ENCODE assay signal across 28 cellular contexts in genomic region chr2:98037666-98038339, GRCh38. TPM values are rescaled to one million over a fixed set of nuclear protein-coding genes. Genes with fewer than 3 reads are reported as not detected.
A peak's percentile ranks its signal among the peaks of the same experiment; 100 is the strongest.
DNase-seq lines count a peak whose midpoint lies in the region; ATAC-seq and TF ChIP-seq lines count a peak whose summit lies in the region.
"Had no signal": no experiment of that assay in that cellular context is flagged by ENCODE, and none has a peak within 500 bp of the region (broad histone marks: within the 10 kb centered on the region; RNA-seq: fewer than 3 reads in every experiment).

No MANE protein-coding gene starts in this region.

- peak overlapping the region in 2 of 3 donors; percentile 12 to 77 for H3K9ac ChIP-seq in skeletal muscle tissue (ENCODE audit: low read depth in 1 of 3, low read length in 3 of 3)

- ATAC-seq in GM21786 (IDR thresholded peaks at IDR 0.05; ENCODE audit: unreplicated experiment), result no peak
- ATAC-seq: activated T-helper 17 cell treated with anti-CD3 and anti-CD28 coated beads, Interleukin-2, amount 50 U/mL, for 72 hours; body of pancreas; pancreas; stimulated activated naive CD8-positive, alpha-beta T cell treated with anti-CD3 and anti-CD28 coated beads, Interleukin-15, Interleukin-2, amounts not matched to agents 100 U/mL and 50 U/mL, for 24 hours had no signal

- TF ChIP-seq CTCF in LNCaP clone FGC (IDR thresholded peaks at IDR 0.05; ENCODE audit: control insufficient read depth, extremely low read depth, insufficient read depth) (no peak), esophagus muscularis mucosa (IDR thresholded peaks at IDR 0.05) (no peak)

- H3K4me3 ChIP-seq in LNCaP clone FGC (ENCODE audit: low read depth, low read length) (no peak overlapping the region), esophagus muscularis mucosa (no peak overlapping the region), skeletal muscle tissue (ENCODE audit: low read length in 3 of 3) (no peak overlapping the region)
- H3K4me3 ChIP-seq: adrenal gland, body of pancreas, dorsolateral prefrontal cortex, pancreas had no signal

- 75% methylated on average over 2 of the region's 2 CpGs for WGBS in esophagus muscularis mucosa

- H3K27ac ChIP-seq in esophagus muscularis mucosa (replicated peaks in 1 of 4) (no peak overlapping the region), skeletal muscle tissue (ENCODE audit: low read depth, low read length) (peak overlapping the region; percentile 46)
- H3K27ac ChIP-seq: body of pancreas, pancreas had no signal

- no peak for TF ChIP-seq EP300 in esophagus muscularis mucosa (IDR thresholded peaks at IDR 0.05)

- no peaks in the 10 kb centered on the region for H3K9me3 ChIP-seq in esophagus muscularis mucosa
- no peaks in the 10 kb centered on the region for H3K9me3 ChIP-seq in skeletal muscle tissue (ENCODE audit: control insufficient read depth in 3 of 3, low read length in 3 of 3)
- H3K9me3 ChIP-seq: adrenal gland, body of pancreas, pancreas had no signal

- intact Hi-C loops in esophagus muscularis mucosa (cut with DNase I), result no loop called here

- H3K36me3 ChIP-seq in esophagus muscularis mucosa (no peaks in the 10 kb centered on the region), skeletal muscle tissue (ENCODE audit: control insufficient read depth in 3 of 3, insufficient read depth in 3 of 3, low read length in 3 of 3) (no peaks in the 10 kb centered on the region)
- H3K36me3 ChIP-seq: adrenal gland, pancreas had no signal

- no peak for TF ChIP-seq POLR2A in esophagus muscularis mucosa (IDR thresholded peaks at IDR 0.05; ENCODE audit: low read depth)

- DNase-seq in NCI-H82 (lab: John Stamatoyannopoulos, UW), result peak; percentile 56
- no peak for DNase-seq in NCI-H82 treated with DMSO at 0.1 percent for 48 hours (lab: John Stamatoyannopoulos, UW; ENCODE audit: unreplicated experiment)
- peak; percentile 63 for DNase-seq in LNCaP clone FGC (ENCODE audit: low read depth)
- DNase-seq in esophagus muscularis mucosa (ENCODE audit: extremely low spot score), result peak; percentile 57
- no peak for DNase-seq in OCI-M2 (lab: John Stamatoyannopoulos, UW; ENCODE audit: unreplicated experiment)
- DNase-seq: activated CD4-positive, alpha-beta T cell treated with anti-CD3 and anti-CD28 coated beads for 48 hours; activated naive CD4-positive, alpha-beta T cell treated with anti-CD3 and anti-CD28 coated beads, Interleukin-2, amount 10 ng/mL, durations not matched to agents 7 days and 5 days; body of pancreas; CD4-positive, alpha-beta T cell; dorsolateral prefrontal cortex; HFFc6; hypothalamus; immature natural killer cell; left cardiac atrium; mammary epithelial cell; NCI-H1092 treated with DMSO at 0.1 percent for 48 hours; NCI-H1930; NCI-H526; pancreas; retina; SIG-M5; stimulated activated CD4-positive, alpha-beta T cell treated with anti-CD3 and anti-CD28 coated beads, Interleukin-1b, Interleukin-23, amount 100 ng/mL, for 48 hours; stimulated activated naive CD8-positive, alpha-beta T cell treated with anti-CD3 and anti-CD28 coated beads, Interleukin-15, Interleukin-2, amounts not matched to agents 100 U/mL and 50 U/mL, for 24 hours had no signal

- peaks cover 12 to 38% (median 33%) of the 10 kb centered on the region in 4 donors for H3K4me1 ChIP-seq in esophagus muscularis mucosa
- peaks cover 31 to 43% (median 42%) of the 10 kb centered on the region in 3 donors for H3K4me1 ChIP-seq in skeletal muscle tissue (ENCODE audit: control insufficient read depth in 3 of 3, insufficient read depth in 3 of 3, low read length in 3 of 3)
- H3K4me1 ChIP-seq: body of pancreas, pancreas had no signal

- H3K27me3 ChIP-seq in esophagus muscularis mucosa (no peaks in the 10 kb centered on the region), skeletal muscle tissue (ENCODE audit: control insufficient read depth in 3 of 3, insufficient read depth in 3 of 3, low read length in 3 of 3) (no peaks in the 10 kb centered on the region)
- H3K27me3 ChIP-seq: adrenal gland, body of pancreas, pancreas had no signal

RNA-seq across cellular contexts. Expression of gene TMEM131, which starts 42.1 kb away (rescaled TPM):
- total RNA-seq in esophagus muscularis mucosa (10 to 100 TPM; 23.9 to 34.1 (median 26.5) TPM), skeletal muscle tissue (32.9 TPM)

RNA-seq across cellular contexts. Expression of gene VWA3B, which starts 49.2 kb away (rescaled TPM):
- total RNA-seq in esophagus muscularis mucosa (not detected), skeletal muscle tissue (not detected)
- total RNA-seq: activated T-helper 17 cell treated with anti-CD3 and anti-CD28 coated beads, Interleukin-2, amount 50 U/mL, for 72 hours; CD4-positive, alpha-beta T cell; HFFc6; M059J had no signal

Comparison
In these comparisons a context has a peak if more than half of its experiments do, and no peak if none do; other contexts are left out.
1. DNase-seq: peak in NCI-H82 (single experiment), LNCaP clone FGC (single experiment) and esophagus muscularis mucosa (single experiment); none in NCI-H82 treated with DMSO at 0.1 percent for 48 hours (single experiment) and OCI-M2 (single experiment).